ENCODE assay signal across 37 cellular contexts in genomic region chr9:135488013-135488330, GRCh38. TPM values are rescaled to one million over a fixed set of nuclear protein-coding genes. Genes with fewer than 3 reads are reported as not detected.
"Had no signal": no experiment of that assay in that cellular context is flagged by ENCODE, and none has a peak within 500 bp of the region (broad histone marks: within the 10 kb centered on the region; RNA-seq: fewer than 3 reads in every experiment).

No MANE protein-coding gene starts in this region.

- H3K4me1 Mint-ChIP-seq: naive thymus-derived CD4-positive, alpha-beta T cell; natural killer cell; nephron; neural progenitor cell; stimulated activated naive B cell treated with anti-CD40 and anti-IgM and Interleukin-4, amounts not matched to agents 10 μg/mL and 1 μg/mL and 100 μg/mL, for 72 hours had no signal

- H3K36me3 Mint-ChIP-seq: naive thymus-derived CD4-positive, alpha-beta T cell; natural killer cell had no signal

- FAIRE-seq: urothelium cell line had no signal

- H3K79me2 ChIP-seq: parathyroid adenoma had no signal

- ATAC-seq: naive thymus-derived CD4-positive, alpha-beta T cell; natural killer cell; psoas muscle; right cardiac atrium; right lobe of liver; stimulated activated naive B cell treated with anti-CD40 and anti-IgM and Interleukin-4, amounts not matched to agents 10 μg/mL and 1 μg/mL and 100 μg/mL, for 72 hours had no signal

- H3K9ac ChIP-seq: neural progenitor cell, parathyroid adenoma had no signal

- H3K4me1 ChIP-seq: neural progenitor cell, parathyroid adenoma, psoas muscle, spleen, stomach, thyroid gland, tibial nerve, upper lobe of left lung, vagina had no signal

- H3K27me3 ChIP-seq: neural progenitor cell, ovary, right lobe of liver, stomach, thyroid gland, tibial nerve, upper lobe of left lung, vagina had no signal

- H3K4me3 ChIP-seq: neural progenitor cell, ovary, psoas muscle, right lobe of liver, skin epidermis, smooth muscle cell, spleen, stomach, thoracic aorta, thyroid gland, tibial nerve, upper lobe of left lung, vagina had no signal

- DNase-seq: naive thymus-derived CD4-positive, alpha-beta T cell; natural killer cell; nucleus accumbens; ovary; psoas muscle; stimulated activated CD4-positive, alpha-beta T cell treated with anti-CD3 and anti-CD28 coated beads, Interleukin-12 subunit alpha, Interleukin-12 subunit beta, amount 100 ng/mL, for 4 hours; stimulated activated CD4-positive, alpha-beta T cell treated with anti-CD3 and anti-CD28 coated beads, Interleukin-1b, Interleukin-23, amount 100 ng/mL, for 48 hours; stimulated activated CD4-positive, alpha-beta T cell treated with anti-CD3 and anti-CD28 coated beads, Interleukin-4, amount 100 ng/mL, for 1 hour; stimulated activated CD4-positive, alpha-beta T cell treated with anti-CD3 and anti-CD28 coated beads, Interleukin-4, amount 100 ng/mL, for 4 hours; stimulated activated CD8-positive, alpha-beta memory T cell treated with anti-CD3 and anti-CD28 coated beads, Interleukin-4, amount 100 ng/mL, for 48 hours; stimulated activated naive B cell treated with anti-CD40 and anti-IgM and Interleukin-4, amounts not matched to agents 10 μg/mL and 1 μg/mL and 100 μg/mL, for 72 hours; stimulated activated naive CD4-positive, alpha-beta T cell treated with Interleukin-2 at 50 U/mL for 16 hours; stomach; thyroid gland; trophoblast cell had no signal

- H3K36me3 ChIP-seq: neural progenitor cell, neutrophil, ovary had no signal

- H3K4me2 ChIP-seq: neural progenitor cell, smooth muscle cell had no signal

- H3K9me3 Mint-ChIP-seq: natural killer cell; nephron; neural progenitor cell; stimulated activated naive B cell treated with anti-CD40 and anti-IgM and Interleukin-4, amounts not matched to agents 10 μg/mL and 1 μg/mL and 100 μg/mL, for 72 hours; stimulated activated naive CD8-positive, alpha-beta T cell treated with anti-CD3 and anti-CD28 coated beads, Interleukin-15, Interleukin-2, amounts not matched to agents 100 ng/mL and 50 ng/mL, for 24 hours had no signal

- H3K27ac ChIP-seq: neural progenitor cell, neutrophil, ovary, parathyroid adenoma, psoas muscle, skin epidermis, spleen, stomach, thoracic aorta, thyroid gland, tibial nerve, upper lobe of left lung, vagina had no signal

- H3K9me3 ChIP-seq: neutrophil, ovary, psoas muscle, right lobe of liver, spleen, stomach, thoracic aorta, thyroid gland, tibial nerve, upper lobe of left lung, vagina had no signal

- H3K4me3 Mint-ChIP-seq: naive thymus-derived CD4-positive, alpha-beta T cell; natural killer cell; nephron; neural progenitor cell; stimulated activated naive B cell treated with anti-CD40 and anti-IgM and Interleukin-4, amounts not matched to agents 10 μg/mL and 1 μg/mL and 100 μg/mL, for 72 hours; stimulated activated naive CD8-positive, alpha-beta T cell treated with anti-CD3 and anti-CD28 coated beads, Interleukin-15, Interleukin-2, amounts not matched to agents 100 ng/mL and 50 ng/mL, for 24 hours had no signal

- H2AFZ ChIP-seq: neural progenitor cell, parathyroid adenoma had no signal

- H3K27ac Mint-ChIP-seq: naive thymus-derived CD4-positive, alpha-beta T cell; natural killer cell; nephron; neural progenitor cell; progenitor cell of endocrine pancreas; stimulated activated naive B cell treated with anti-CD40 and anti-IgM and Interleukin-4, amounts not matched to agents 10 μg/mL and 1 μg/mL and 100 μg/mL, for 72 hours; stimulated activated naive CD8-positive, alpha-beta T cell treated with anti-CD3 and anti-CD28 coated beads, Interleukin-15, Interleukin-2, amounts not matched to agents 100 ng/mL and 50 ng/mL, for 24 hours had no signal

RNA-seq across cellular contexts. Expression of gene LCN1, which starts 33.3 kb away (rescaled TPM):
- total RNA-seq: naive thymus-derived CD4-positive, alpha-beta T cell; natural killer cell; omental fat pad; progenitor cell of endocrine pancreas; renal cortical epithelial cell; right lobe of liver; spleen; stomach; subcutaneous adipose tissue; temporal lobe; thoracic aorta; thyroid gland; tibial nerve; upper lobe of left lung; ureter; vagina had no signal
- polyA plus RNA-seq: naive thymus-derived CD4-positive, alpha-beta T cell; neural cell; ovary; psoas muscle; right cardiac atrium; stomach had no signal

RNA-seq across cellular contexts. Expression of gene OBP2A, which starts 58.0 kb away (rescaled TPM):
- total RNA-seq: naive thymus-derived CD4-positive, alpha-beta T cell; natural killer cell; omental fat pad; progenitor cell of endocrine pancreas; psoas muscle; renal cortical epithelial cell; right cardiac atrium; right lobe of liver; smooth muscle cell; stomach; subcutaneous adipose tissue; temporal lobe; thoracic aorta; thyroid gland; tibial nerve; upper lobe of left lung; ureter; vagina had no signal
- polyA plus RNA-seq: naive thymus-derived CD4-positive, alpha-beta T cell; neural cell; ovary; psoas muscle; right cardiac atrium; spleen; stomach had no signal
